In genomic region chr7:46444266-46444665, GRCh38 we compare ENCODE assay signal across 25 cellular contexts.
DNase-seq lines count a peak whose midpoint lies in the region; FAIRE-seq and TF ChIP-seq lines count a peak whose summit lies in the region.
"Had no signal": no experiment of that assay in that cellular context is flagged by ENCODE, and none has a peak within 500 bp of the region (broad histone marks: within the 10 kb centered on the region; RNA-seq: fewer than 3 reads in every experiment).

No MANE protein-coding gene starts in this region.

- peaks cover 10% of the 10 kb centered on the region for H3K4me1 ChIP-seq in GM23248 (ENCODE audit: insufficient read depth)
- H3K4me1 ChIP-seq in keratinocyte (ENCODE audit: control insufficient read depth, extremely low read depth, insufficient read depth, low read length) = peaks cover 4% of the 10 kb centered on the region
- H3K4me1 ChIP-seq: HAP-1, transverse colon had no signal

- POLR2A ChIA-PET in RWPE1 (lab: Yijun Ruan, JAX; ENCODE audit: low non-redundant PET) = no interaction called here

- in situ Hi-C loops in GM23248 (cut with MboI) = no loop called here

- no peak for TF ChIP-seq CTCF in RWPE1 (conservative IDR thresholded peaks at IDR 0.05; ENCODE audit: low read depth)
- no peak for TF ChIP-seq CTCF in keratinocyte (optimal IDR thresholded peaks at IDR 0.05 in 1 of 3, IDR thresholded peaks at IDR 0.05 in 1 of 3, conservative IDR thresholded peaks at IDR 0.05 in 1 of 3; ENCODE audit: extremely low read depth in 1 of 3, insufficient read depth in 2 of 3, low read length in 3 of 3)

- CTCF ChIA-PET in RWPE1 (lab: Yijun Ruan, JAX) = no interaction called here

- peak; percentile 59 for DNase-seq in DMS53 (lab: John Stamatoyannopoulos, UW)
- peak; percentile 49 for DNase-seq in GM23248
- peak; percentile 3 for DNase-seq in RWPE1 (ENCODE audit: low spot score)
- no peak for DNase-seq in keratinocyte (ENCODE audit: low read depth, low spot score)
- DNase-seq in NCI-H187 treated with DMSO at 0.1 percent for 48 hours (lab: John Stamatoyannopoulos, UW) = no peak
- no peak for DNase-seq in NCI-H774 (lab: John Stamatoyannopoulos, UW)
- no peak for DNase-seq in activated naive CD4-positive, alpha-beta T cell treated with anti-CD3 and anti-CD28 coated beads, Interleukin-2, amount 50 U/mL, for 16 hours
- DNase-seq: activated CD4-positive, alpha-beta T cell treated with anti-CD3 and anti-CD28 coated beads for 4 hours; activated CD8-positive, alpha-beta memory T cell treated with anti-CD3 and anti-CD28 coated beads for 24 hours; activated T-cell treated with anti-CD3 and anti-CD28 coated beads for 4 hours; amygdala; Calu3; DND-41; left ventricle myocardium superior; MG63; NCI-H1105 treated with DMSO at 0.1 percent for 48 hours; NCI-H2029; ovary; retina; T1000; transverse colon had no signal

- no peak overlapping the region for H3K9ac ChIP-seq in GM23248
- no peak overlapping the region for H3K9ac ChIP-seq in keratinocyte (ENCODE audit: control insufficient read depth, extremely low read depth, insufficient read depth, low read length)

- H3K4me2 ChIP-seq in GM23248 (ENCODE audit: unreplicated experiment) (no peak overlapping the region), keratinocyte (ENCODE audit: control insufficient read depth, extremely low read depth, insufficient read depth, low read depth, low read length) (no peak overlapping the region)

- H3K4me3 ChIP-seq in GM23248 (no peak overlapping the region), keratinocyte (ENCODE audit: control insufficient read depth in 2 of 3, extremely low read depth in 1 of 3, insufficient read depth in 2 of 3, low read depth in 1 of 3, low read length in 3 of 3) (no peak overlapping the region)
- H3K4me3 ChIP-seq: GM12878, HAP-1, MG63, ovary, skin epidermis, transverse colon had no signal

- dilution Hi-C loops in keratinocyte (cut with MboI; ENCODE audit: extremely low pct_ligation_motif_present, low sequenced_read_pairs) = no loop called here

- no peaks in the 10 kb centered on the region for H3K9me2 ChIP-seq in GM23248 (ENCODE audit: insufficient read depth)

- H4K20me1 ChIP-seq in GM23248 (ENCODE audit: insufficient read depth) = no peaks in the 10 kb centered on the region
- no peaks in the 10 kb centered on the region for H4K20me1 ChIP-seq in keratinocyte (ENCODE audit: control insufficient read depth, extremely low read depth, insufficient read depth, low read length)

- H3K79me2 ChIP-seq in GM23248 (ENCODE audit: insufficient read depth) (no peaks in the 10 kb centered on the region), keratinocyte (ENCODE audit: control insufficient read depth, insufficient read depth, low read length) (no peaks in the 10 kb centered on the region)

- H3K9me3 ChIP-seq in GM23248 (ENCODE audit: low read depth) = no peaks in the 10 kb centered on the region
- no peaks in the 10 kb centered on the region for H3K9me3 ChIP-seq in keratinocyte (ENCODE audit: control insufficient read depth, low read depth, low read length)
- H3K9me3 ChIP-seq: HAP-1, ovary, transverse colon had no signal

- H3K27ac ChIP-seq in GM23248 (no peak overlapping the region), RWPE1 (no peak overlapping the region), keratinocyte (ENCODE audit: control insufficient read depth, insufficient read depth, low read length) (no peak overlapping the region)
- H3K27ac ChIP-seq: ovary, skin epidermis, transverse colon, VCaP had no signal

- H2AFZ ChIP-seq in GM23248 = no peak overlapping the region
- no peak overlapping the region for H2AFZ ChIP-seq in keratinocyte (ENCODE audit: control insufficient read depth, low read length)

- H3K27me3 ChIP-seq in GM23248 (replicated peaks; ENCODE audit: insufficient read depth) = no peaks in the 10 kb centered on the region
- H3K27me3 ChIP-seq in keratinocyte (ENCODE audit: control insufficient read depth, extremely low read depth, insufficient read depth, low read length) = no peaks in the 10 kb centered on the region
- H3K27me3 ChIP-seq: MG63, ovary, transverse colon had no signal

- no peaks in the 10 kb centered on the region for H3K9me1 ChIP-seq in keratinocyte (ENCODE audit: control insufficient read depth, extremely low read depth, insufficient read depth, low read length)

- peak; percentile 73 for FAIRE-seq in keratinocyte (lab: Jason Lieb, UNC)
- FAIRE-seq: GM12878 had no signal

- WGBS in GM23248 (ENCODE audit: low coverage in 1 of 2, low lambda C conversion rate in 2 of 2, missing lambda C conversion rate in 2 of 2), 2 experiments = 31 to 38% methylated on average over 3 of the region's 3 CpGs

- H3K36me3 ChIP-seq in GM23248 (ENCODE audit: low read depth) = no peaks in the 10 kb centered on the region
- no peaks in the 10 kb centered on the region for H3K36me3 ChIP-seq in keratinocyte (ENCODE audit: control insufficient read depth in 2 of 2, extremely low read depth in 1 of 2, insufficient read depth in 2 of 2, low read length in 2 of 2)
- H3K36me3 ChIP-seq: HAP-1, MG63, ovary, transverse colon had no signal

- peaks cover 10% of the 10 kb centered on the region; the same call in 1 of the 2 replicates for H3F3A ChIP-seq in GM23248 (ENCODE audit: insufficient read depth)

Comparison
In these comparisons a context has a peak if more than half of its experiments do, and no peak if none do; other contexts are left out.
1. DNase-seq: peak in DMS53 (single experiment), GM23248 (single experiment) and RWPE1 (single experiment); none in keratinocyte (single experiment), NCI-H187 treated with DMSO at 0.1 percent for 48 hours (single experiment), NCI-H774 (single experiment) and activated naive CD4-positive, alpha-beta T cell treated with anti-CD3 and anti-CD28 coated beads, Interleukin-2, amount 50 U/mL, for 16 hours (single experiment).